ENCODE assay signal across 14 cellular contexts in the genomic region with DNA sequence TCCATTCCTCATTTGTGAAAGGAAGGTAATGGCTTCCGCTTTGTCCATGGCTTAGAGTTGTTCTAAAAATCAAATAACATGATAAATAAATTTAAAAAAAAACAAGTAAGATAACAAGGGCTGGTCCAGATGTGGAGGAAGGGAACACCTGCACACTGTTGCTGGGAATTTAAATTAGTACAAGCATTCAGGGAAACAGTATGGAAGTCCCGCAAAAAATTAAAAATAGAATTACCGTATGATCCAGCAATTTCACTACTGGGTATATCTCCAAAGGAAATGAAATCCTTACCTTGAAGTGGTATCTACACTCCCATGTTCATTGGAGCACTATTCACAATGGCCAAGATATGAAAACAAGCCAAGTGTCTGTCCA. TPM values are rescaled to one million over a fixed set of nuclear protein-coding genes. Genes with fewer than 3 reads are reported as not detected.
A peak's percentile ranks its signal among the peaks of the same experiment; 100 is the strongest.
DNase-seq lines count a peak whose midpoint lies in the region; ATAC-seq and TF ChIP-seq lines count a peak whose summit lies in the region.
"Had no signal": no experiment of that assay in that cellular context is flagged by ENCODE, and none has a peak within 500 bp of the region (broad histone marks: within the 10 kb centered on the region; RNA-seq: fewer than 3 reads in every experiment).

No MANE protein-coding gene starts in this region.

- intact Hi-C loops in right lobe of liver (cut with DNase I) = no loop called here

- no peaks in the 10 kb centered on the region for H3K9me3 Mint-ChIP-seq in activated CD8-positive, alpha-beta memory T cell treated with anti-CD3 and anti-CD28 coated beads, Interleukin-2, amount 10 ng/mL, durations not matched to agents 7 days and 5 days (ENCODE audit: low read depth)

- peaks cover 19% of the 10 kb centered on the region for H3K36me3 Mint-ChIP-seq in activated CD8-positive, alpha-beta memory T cell treated with anti-CD3 and anti-CD28 coated beads, Interleukin-2, amount 10 ng/mL, durations not matched to agents 7 days and 5 days
- H3K36me3 Mint-ChIP-seq in T-helper 17 cell (ENCODE audit: low read depth) = no peaks in the 10 kb centered on the region

- H3K27ac Mint-ChIP-seq in activated CD8-positive, alpha-beta memory T cell treated with anti-CD3 and anti-CD28 coated beads, Interleukin-2, amount 10 ng/mL, durations not matched to agents 7 days and 5 days = peak overlapping the region; percentile 100
- peak overlapping the region; percentile 98 for H3K27ac Mint-ChIP-seq in T-helper 17 cell

- in situ Hi-C loops in G401 (cut with HindIII; ENCODE audit: low sequenced_read_pairs) = no loop called here

- H3K27ac ChIP-seq in right lobe of liver (peak overlapping the region in 2 of 3 donors; percentile 55 to 86), thymus (ENCODE audit: low read depth) (peak overlapping the region; percentile 99)
- H3K27ac ChIP-seq: GM23248 had no signal

- WGBS in right lobe of liver (ENCODE audit: insufficient coverage, low coverage, low lambda C conversion rate, missing lambda C conversion rate) = 67% methylated on average over 3 of the region's 3 CpGs
- WGBS in thymus = 91% methylated on average over 3 of the region's 3 CpGs

- TF ChIP-seq POLR2A in right lobe of liver (IDR thresholded peaks at IDR 0.05) = no peak

- no peak for DNase-seq in activated CD8-positive, alpha-beta memory T cell treated with anti-CD3 and anti-CD28 coated beads, Interleukin-2, amount 10 ng/mL, durations not matched to agents 7 days and 5 days
- no peak for DNase-seq in activated CD8-positive, alpha-beta memory T cell treated with anti-CD3 and anti-CD28 coated beads for 24 hours
- no peak for DNase-seq in T-helper 17 cell
- no peak for DNase-seq in right lobe of liver
- no peak for DNase-seq in DMS53 treated with DMSO at 0.1 percent for 48 hours (lab: John Stamatoyannopoulos, UW; ENCODE audit: unreplicated experiment)
- DNase-seq in G401 (ENCODE audit: low spot score) = no peak
- no peak for DNase-seq in ecto neural progenitor cell (ENCODE audit: low spot score)
- DNase-seq: DMS53, GM23248, Kasumi-1, mucosa of descending colon, NCI-H2029 treated with DMSO at 0.1 percent for 48 hours, thyroid gland had no signal

- no peak overlapping the region for H3K4me3 ChIP-seq in right lobe of liver
- H3K4me3 ChIP-seq in thymus (ENCODE audit: low read length) = no peak overlapping the region
- H3K4me3 ChIP-seq: GM23248, mucosa of descending colon, thyroid gland had no signal

- no peak for ATAC-seq in activated CD8-positive, alpha-beta memory T cell treated with anti-CD3 and anti-CD28 coated beads, Interleukin-2, amount 10 ng/mL, durations not matched to agents 7 days and 5 days
- ATAC-seq in T-helper 17 cell (peak; percentile 9), right lobe of liver (no peak)

- CTCF ChIA-PET in activated CD8-positive, alpha-beta memory T cell treated with anti-CD3 and anti-CD28 coated beads, Interleukin-2, amount 10 ng/mL, durations not matched to agents 7 days and 5 days (lab: Charles Lee) = interaction anchor here (0.7 to 2.9 kb wide), 6 partner anchors 8 to 73 kb away, joined by 3 to 26 read pairs (median 4); no protein-coding TSS in a partner anchor

- no peaks in the 10 kb centered on the region for H3K27me3 Mint-ChIP-seq in activated CD8-positive, alpha-beta memory T cell treated with anti-CD3 and anti-CD28 coated beads, Interleukin-2, amount 10 ng/mL, durations not matched to agents 7 days and 5 days
- no peaks in the 10 kb centered on the region for H3K27me3 Mint-ChIP-seq in T-helper 17 cell

- peaks cover 91% of the 10 kb centered on the region for H3K4me1 Mint-ChIP-seq in activated CD8-positive, alpha-beta memory T cell treated with anti-CD3 and anti-CD28 coated beads, Interleukin-2, amount 10 ng/mL, durations not matched to agents 7 days and 5 days
- H3K4me1 Mint-ChIP-seq in T-helper 17 cell = peaks cover 78% of the 10 kb centered on the region

- no peak for TF ChIP-seq CTCF in right lobe of liver (IDR thresholded peaks at IDR 0.05)

- no peaks in the 10 kb centered on the region for H3K36me3 ChIP-seq in right lobe of liver
- H3K36me3 ChIP-seq in thymus (ENCODE audit: control insufficient read depth, insufficient read depth) = no peaks in the 10 kb centered on the region
- H3K36me3 ChIP-seq: thyroid gland had no signal

- peak overlapping the region; percentile 84 for H3K4me3 Mint-ChIP-seq in activated CD8-positive, alpha-beta memory T cell treated with anti-CD3 and anti-CD28 coated beads, Interleukin-2, amount 10 ng/mL, durations not matched to agents 7 days and 5 days
- H3K4me3 Mint-ChIP-seq in T-helper 17 cell = peak overlapping the region; percentile 88

- H3K4me1 ChIP-seq in right lobe of liver (peaks cover 0 to 19% (median 0%) of the 10 kb centered on the region in 4 donors), thymus (ENCODE audit: control insufficient read depth, insufficient read depth, low read length) (peaks cover 49% of the 10 kb centered on the region)

- H3K9me3 ChIP-seq in T-helper 17 cell (ENCODE audit: control insufficient read depth, low read length, poor library complexity, severe bottlenecking) (no peaks in the 10 kb centered on the region), right lobe of liver (no peaks in the 10 kb centered on the region), thymus (ENCODE audit: control insufficient read depth) (no peaks in the 10 kb centered on the region)
- H3K9me3 ChIP-seq: mucosa of descending colon, thyroid gland had no signal

- H3K27me3 ChIP-seq in right lobe of liver (no peaks in the 10 kb centered on the region), thymus (ENCODE audit: control insufficient read depth, insufficient read depth) (no peaks in the 10 kb centered on the region)
- H3K27me3 ChIP-seq: thyroid gland had no signal

RNA-seq across cellular contexts. Expression of gene SERPINB1, which starts 17.6 kb away (rescaled TPM):
- 10 to 100 TPM; 55.2 to 65.7 TPM for total RNA-seq in activated CD8-positive, alpha-beta memory T cell treated with anti-CD3 and anti-CD28 coated beads, Interleukin-2, amount 10 ng/mL, durations not matched to agents 7 days and 5 days
- total RNA-seq in T-helper 17 cell = 10 to 100 TPM; 39.2 to 44.4 TPM
- total RNA-seq in right lobe of liver = 10 to 100 TPM in 5 of 6 experiments, 1 to 10 TPM in 1; 7.2 to 44.6 (median 25.2) TPM
- polyA plus RNA-seq in thymus = 120 TPM
- total RNA-seq in G401 (2014; rRNA removed; shearing (Covaris generic)) = 0.06 TPM in 1 of 2 replicates, not detected in the other

RNA-seq across cellular contexts. Expression of gene SERPINB9, which starts 43.8 kb away (rescaled TPM):
- total RNA-seq in activated CD8-positive, alpha-beta memory T cell treated with anti-CD3 and anti-CD28 coated beads, Interleukin-2, amount 10 ng/mL, durations not matched to agents 7 days and 5 days = 10 to 100 TPM; 56.0 to 94.9 TPM
- total RNA-seq in T-helper 17 cell (10 to 100 TPM; 32.9 to 37.7 TPM), right lobe of liver (10 to 100 TPM in 1 of 6 experiments, 1 to 10 TPM in 5; 1.8 to 19.0 (median 4.6) TPM)
- 29.5 TPM for polyA plus RNA-seq in thymus
- 18.6 and 26.5 TPM in 2 replicates for total RNA-seq in G401 (2014; rRNA removed; shearing (Covaris generic))
